ENCODE assay signal across 2 cellular contexts in genomic region chr2:60353406-60353800, GRCh38.
TF ChIP-seq lines count a peak whose summit lies in the region.

No MANE protein-coding gene starts in this region.

TF ChIP-seq in HepG2, 621 proteins besides CTCF, POLR2A, EP300 and RAD21 (continued from another document):
- no peak for TF ChIP-seq NFKBIZ (CRISPR knock-in tag; IDR thresholded peaks at IDR 0.05)
- no peak for TF ChIP-seq ZNF282 (IDR thresholded peaks at IDR 0.05; ENCODE audit: partially characterized antibody)
- no peak for TF ChIP-seq MTA3 (CRISPR knock-in tag; IDR thresholded peaks at IDR 0.05)

TF ChIP-seq in SK-N-SH treated with all-trans-retinoic acid at 6 μM for 48 hours, 23 proteins besides CTCF, POLR2A, EP300 and RAD21 (continued from another document):
- TF ChIP-seq RARB (CRISPR knock-in tag; IDR thresholded peaks at IDR 0.05) (no peak), OSR1 (CRISPR knock-in tag; IDR thresholded peaks at IDR 0.05) (no peak), CREB5 (CRISPR knock-in tag; IDR thresholded peaks at IDR 0.05; ENCODE audit: low read depth) (no peak), ZFP3 (CRISPR knock-in tag; IDR thresholded peaks at IDR 0.05) (no peak), GLIS3 (CRISPR knock-in tag; IDR thresholded peaks at IDR 0.05) (no peak), ISL1 (CRISPR knock-in tag; IDR thresholded peaks at IDR 0.05) (no peak), CSDC2 (CRISPR knock-in tag; IDR thresholded peaks at IDR 0.05) (no peak)
TF ChIP-seq in SK-N-SH treated with all-trans-retinoic acid at 6 μM for 48 hours: peak in this region for 0.
